Comparison of ENCODE assay signal across 10 cellular contexts in genomic region chr12:6364037-6364360, GRCh38. TPM values are rescaled to one million over a fixed set of nuclear protein-coding genes. Genes with fewer than 3 reads are reported as not detected.
A peak's percentile ranks its signal among the peaks of the same experiment; 100 is the strongest.
DNase-seq lines count a peak whose midpoint lies in the region; ATAC-seq, FAIRE-seq and TF ChIP-seq lines count a peak whose summit lies in the region.
"Had no signal": no experiment of that assay in that cellular context is flagged by ENCODE, and none has a peak within 500 bp of the region (broad histone marks: within the 10 kb centered on the region; RNA-seq: fewer than 3 reads in every experiment).

No MANE protein-coding gene starts in this region.

- in situ Hi-C loops in HepG2 (cut with HindIII; ENCODE audit: extremely low pct_ligation_motif_present, low pct_unique_long_range_greater_than_20kb), result no loop called here

- peak overlapping the region; percentile 83 for H3K4me2 ChIP-seq in HepG2 (ENCODE audit: low read depth, low read length)
- no peak overlapping the region for H3K4me2 ChIP-seq in Karpas-422 (ENCODE audit: low read depth, low read length, poor library complexity, severe bottlenecking)

- peak overlapping the region; percentile 76 to 97 (median 88) for H3K27ac ChIP-seq in body of pancreas
- H3K27ac ChIP-seq in HepG2 (ENCODE audit: extremely low read length, insufficient read depth, low read length), result peak overlapping the region; percentile 95
- H3K27ac ChIP-seq in thymus (ENCODE audit: low read depth), result peak overlapping the region; percentile 90
- no peak overlapping the region for H3K27ac ChIP-seq in Karpas-422 (ENCODE audit: low read length)

- no peak for TF ChIP-seq POLR2A in body of pancreas (IDR thresholded peaks at IDR 0.05)
- TF ChIP-seq POLR2A in HepG2 (IDR thresholded peaks at IDR 0.05; ENCODE audit: insufficient read depth in 1 of 2, low read depth in 2 of 2, low read length in 2 of 2), result no peak

- H3K9ac ChIP-seq in HepG2 (ENCODE audit: insufficient read depth, low read depth, low read length), result peak overlapping the region; percentile 79
- H3K9ac ChIP-seq in Karpas-422 (ENCODE audit: low read length), result no peak overlapping the region

- no peaks in the 10 kb centered on the region for H3K36me3 ChIP-seq in body of pancreas (replicated peaks in 1 of 2; ENCODE audit: insufficient read depth in 1 of 2, low read depth in 2 of 2)
- H3K36me3 ChIP-seq in HepG2 (replicated peaks in 1 of 2; ENCODE audit: control insufficient read depth in 1 of 2, insufficient read depth in 2 of 2, low read length in 2 of 2), result no peaks in the 10 kb centered on the region
- H3K36me3 ChIP-seq in thymus (ENCODE audit: control insufficient read depth, insufficient read depth), result no peaks in the 10 kb centered on the region
- H3K36me3 ChIP-seq in Karpas-422 (ENCODE audit: insufficient read depth, low read length), result no peaks in the 10 kb centered on the region

- ATAC-seq in body of pancreas (peak; percentile 3), HepG2 (no peak), HG03135 (IDR thresholded peaks at IDR 0.05; ENCODE audit: unreplicated experiment) (no peak)

- H3K4me3 ChIP-seq in body of pancreas (peak overlapping the region in 1 of 2 donors; percentile 62), HepG2 (replicated peaks in 1 of 3; ENCODE audit: insufficient read depth in 1 of 3, low read depth in 2 of 3, low read length in 3 of 3) (peak overlapping the region; percentile 74 to 83 (median 75)), thymus (ENCODE audit: low read length) (peak overlapping the region; percentile 66), Karpas-422 (ENCODE audit: low read length) (no peak overlapping the region)

- TF ChIP-seq EP300 in HepG2 (IDR thresholded peaks at IDR 0.05; ENCODE audit: low read depth in 2 of 2, low read length in 2 of 2) (no peak), HepG2 (CRISPR knock-in tag; IDR thresholded peaks at IDR 0.05; ENCODE audit: borderline replicate concordance) (no peak)

- no peak for FAIRE-seq in HepG2 (lab: Jason Lieb, UNC)

- no peak for TF ChIP-seq CTCF in body of pancreas (IDR thresholded peaks at IDR 0.05)
- no peak for TF ChIP-seq CTCF in HepG2 (CRISPR knock-in tag; IDR thresholded peaks at IDR 0.05)

- BruUV-seq in HepG2 (replicated peaks; lab: Mats Ljungman, UMichigan), result TSS peak; percentile 88

- no peak for TF ChIP-seq RAD21 in HepG2 (CRISPR knock-in tag; IDR thresholded peaks at IDR 0.05)

- WGBS in body of pancreas, 2 donors, result 13 to 18% methylated on average over 15 of the region's 15 CpGs
- 26% methylated on average over 4 of the region's 15 CpGs for WGBS in HepG2 (ENCODE audit: low lambda C conversion rate)
- 21% methylated on average over 15 of the region's 15 CpGs for WGBS in thymus

- no peak overlapping the region for H2AFZ ChIP-seq in HepG2 (ENCODE audit: low read length)
- no peak overlapping the region for H2AFZ ChIP-seq in Karpas-422 (ENCODE audit: low read length)

- H3K4me1 ChIP-seq in body of pancreas (peaks cover 13% of the 10 kb centered on the region), HepG2 (ENCODE audit: insufficient read depth, low read length) (peaks cover 63% of the 10 kb centered on the region), thymus (ENCODE audit: control insufficient read depth, insufficient read depth, low read length) (peaks cover 19% of the 10 kb centered on the region), Karpas-422 (ENCODE audit: low read length) (peaks cover 6% of the 10 kb centered on the region)

- CTCF ChIA-PET in HepG2 (lab: Yijun Ruan, JAX; ENCODE audit: low intra/inter-chr PET ratio, low total read pairs), result interaction anchor here (1.2 kb wide), 1 partner anchor 28 kb away, joined by 3 read pairs; no protein-coding TSS in a partner anchor

- H3K9me3 ChIP-seq in body of pancreas (no peaks in the 10 kb centered on the region), HepG2 (ENCODE audit: low read length) (no peaks in the 10 kb centered on the region), thymus (ENCODE audit: control insufficient read depth) (no peaks in the 10 kb centered on the region), Karpas-422 (ENCODE audit: low read length) (no peaks in the 10 kb centered on the region)

- intact Hi-C loops in body of pancreas (cut with DNase I) (no loop called here), HepG2 (cut with micrococcal nuclease; ENCODE audit: unreplicated experiment) (no loop called here)

- no peaks in the 10 kb centered on the region for H4K20me1 ChIP-seq in HepG2 (ENCODE audit: insufficient read depth, low read length)
- H4K20me1 ChIP-seq in Karpas-422 (ENCODE audit: insufficient read depth, low read depth, low read length), result no peaks in the 10 kb centered on the region

- H3K79me2 ChIP-seq in HepG2 (ENCODE audit: insufficient read depth, low read length), result no peaks in the 10 kb centered on the region
- H3K79me2 ChIP-seq in Karpas-422 (ENCODE audit: low read length), result no peaks in the 10 kb centered on the region

- POLR2A ChIA-PET in HepG2 (lab: Yijun Ruan, JAX), result interaction anchor here (0.6 to 3.8 kb wide), 14 partner anchors 8 to 178 kb away, joined by 3 to 220 read pairs (median 10); partner anchors contain the start of genes GAPDH, LTBR, SCNN1A and TNFRSF1A

- DNase-seq in DMS53 treated with DMSO at 0.1 percent for 48 hours (lab: John Stamatoyannopoulos, UW; ENCODE audit: unreplicated experiment) (peak; percentile 46), DMS53 (lab: John Stamatoyannopoulos, UW) (no peak), body of pancreas (no peak), HepG2 (ENCODE audit: low spot score) (no peak), Karpas-422 (no peak), NCI-H1694 treated with DMSO at 0.1 percent for 48 hours (lab: John Stamatoyannopoulos, UW) (no peak)
- DNase-seq: RPMI8226 had no signal

- H3K9me2 ChIP-seq in Karpas-422 (replicated peaks; ENCODE audit: insufficient read depth, low read length), result no peaks in the 10 kb centered on the region

- H3K27me3 ChIP-seq in body of pancreas, result no peaks in the 10 kb centered on the region
- H3K27me3 ChIP-seq in HepG2 (ENCODE audit: control insufficient read depth in 1 of 2, insufficient read depth in 2 of 2, low read length in 2 of 2), result no peaks in the 10 kb centered on the region
- no peaks in the 10 kb centered on the region for H3K27me3 ChIP-seq in thymus (ENCODE audit: control insufficient read depth, insufficient read depth)
- H3K27me3 ChIP-seq in Karpas-422 (ENCODE audit: low read length), result no peaks in the 10 kb centered on the region

RNA-seq across cellular contexts. Expression of gene SCNN1A, which starts 11.4 kb away (rescaled TPM):
- total RNA-seq in body of pancreas (100 to 1,000 TPM in 1 of 2 donors, 10 to 100 TPM in 1; 62.5 to 112 TPM), HepG2 (2016; rRNA removed; fragmentation: Illumina TruSeq; extraction: Trizol) (0.63 and 1.5 TPM in 2 replicates)
- total RNA-seq in HepG2 (2016; cell fraction: cytosol; rRNA removed; fragmentation: Illumina TruSeq; extraction: Trizol; ENCODE audit: low read depth), result 0.71 and 1.2 TPM in 2 replicates
- 0.71 and 1.6 TPM in 2 replicates for total RNA-seq in HepG2 (2016; cell fraction: insoluble cytoplasmic fraction; rRNA removed; fragmentation: Illumina TruSeq; extraction: Trizol)
- 0.72 and 0.87 TPM in 2 replicates for total RNA-seq in HepG2 (2016; cell fraction: membrane; rRNA removed; fragmentation: Illumina TruSeq; extraction: Trizol)
- 1.8 and 5.0 TPM in 2 replicates for total RNA-seq in HepG2 (2016; cell fraction: nucleus; rRNA removed; fragmentation: Illumina TruSeq; extraction: Trizol)
- polyA plus RNA-seq in HepG2 (2011; rRNA removed) (14.6 and 32.8 TPM in 2 replicates), thymus (28.9 TPM)
- polyA plus RNA-seq in HepG2 (2011; cell fraction: cytosol; rRNA removed), result 6.1 and 12.5 TPM in 2 replicates
- polyA plus RNA-seq in HepG2 (2011; cell fraction: nucleus; rRNA removed), result 24.9 and 39.4 TPM in 2 replicates
- polyA plus RNA-seq in HepG2 (2012), result 17.5 and 19.3 TPM in 2 replicates
- polyA plus RNA-seq in HepG2 (2016; cell fraction: cytosol; fragmentation: Illumina TruSeq; extraction: Trizol; ENCODE audit: low read depth), result 0.22 and 0.41 TPM in 2 replicates
- 1.0 and 1.6 TPM in 2 replicates for polyA plus RNA-seq in HepG2 (2016; cell fraction: insoluble cytoplasmic fraction; fragmentation: Illumina TruSeq; extraction: Trizol; ENCODE audit: low read depth)
- polyA plus RNA-seq in HepG2 (2016; cell fraction: membrane; fragmentation: Illumina TruSeq; extraction: Trizol; ENCODE audit: low read depth), result 0.66 and 1.1 TPM in 2 replicates
- 4.0 and 5.1 TPM in 2 replicates for polyA plus RNA-seq in HepG2 (2016; cell fraction: nucleus; fragmentation: Illumina TruSeq; extraction: Trizol; ENCODE audit: insufficient read depth, low read depth)
- 9.5 and 30.0 TPM in 2 replicates for polyA minus RNA-seq in HepG2 (2011; rRNA and poly(A)+ RNA removed; ENCODE audit: low replicate concordance)
- 5.9 and 14.3 TPM in 2 replicates for polyA minus RNA-seq in HepG2 (2011; cell fraction: cytosol; rRNA and poly(A)+ RNA removed)
- polyA minus RNA-seq in HepG2 (2011; cell fraction: nucleus; rRNA and poly(A)+ RNA removed), result 10.9 and 24.2 TPM in 2 replicates
- not detected in 2 replicates for total RNA-seq in Karpas-422 (2014; rRNA removed; shearing (Covaris generic); ENCODE audit: low replicate concordance)

RNA-seq across cellular contexts. Expression of gene LTBR, which starts 20.0 kb away (rescaled TPM):
- total RNA-seq in body of pancreas, result 100 to 1,000 TPM; 111 to 173 TPM
- 12.1 and 34.8 TPM in 2 replicates for total RNA-seq in HepG2 (2016; rRNA removed; fragmentation: Illumina TruSeq; extraction: Trizol)
- total RNA-seq in HepG2 (2016; cell fraction: cytosol; rRNA removed; fragmentation: Illumina TruSeq; extraction: Trizol; ENCODE audit: low read depth), result 24.4 and 24.5 TPM in 2 replicates
- total RNA-seq in HepG2 (2016; cell fraction: insoluble cytoplasmic fraction; rRNA removed; fragmentation: Illumina TruSeq; extraction: Trizol), result 11.6 and 40.0 TPM in 2 replicates
- total RNA-seq in HepG2 (2016; cell fraction: membrane; rRNA removed; fragmentation: Illumina TruSeq; extraction: Trizol), result 34.7 and 35.3 TPM in 2 replicates
- 39.7 and 43.6 TPM in 2 replicates for total RNA-seq in HepG2 (2016; cell fraction: nucleus; rRNA removed; fragmentation: Illumina TruSeq; extraction: Trizol)
- polyA plus RNA-seq in HepG2 (2011; rRNA removed), result 31.4 and 39.0 TPM in 2 replicates
- 23.7 and 29.3 TPM in 2 replicates for polyA plus RNA-seq in HepG2 (2011; cell fraction: cytosol; rRNA removed)
- 82.9 and 92.1 TPM in 2 replicates for polyA plus RNA-seq in HepG2 (2011; cell fraction: nucleus; rRNA removed)
- 25.8 and 37.8 TPM in 2 replicates for polyA plus RNA-seq in HepG2 (2012)
- polyA plus RNA-seq in HepG2 (2016; cell fraction: cytosol; fragmentation: Illumina TruSeq; extraction: Trizol; ENCODE audit: low read depth), result 19.3 and 21.0 TPM in 2 replicates
- polyA plus RNA-seq in HepG2 (2016; cell fraction: insoluble cytoplasmic fraction; fragmentation: Illumina TruSeq; extraction: Trizol; ENCODE audit: low read depth), result 16.0 and 16.4 TPM in 2 replicates
- 27.4 and 28.3 TPM in 2 replicates for polyA plus RNA-seq in HepG2 (2016; cell fraction: membrane; fragmentation: Illumina TruSeq; extraction: Trizol; ENCODE audit: low read depth)
- polyA plus RNA-seq in HepG2 (2016; cell fraction: nucleus; fragmentation: Illumina TruSeq; extraction: Trizol; ENCODE audit: insufficient read depth, low read depth), result 117 and 123 TPM in 2 replicates
- 16.2 and 29.7 TPM in 2 replicates for polyA minus RNA-seq in HepG2 (2011; rRNA and poly(A)+ RNA removed; ENCODE audit: low replicate concordance)
- polyA minus RNA-seq in HepG2 (2011; cell fraction: cytosol; rRNA and poly(A)+ RNA removed), result 11.5 and 14.0 TPM in 2 replicates
- polyA minus RNA-seq in HepG2 (2011; cell fraction: nucleus; rRNA and poly(A)+ RNA removed), result 22.4 and 34.2 TPM in 2 replicates
- polyA plus RNA-seq in thymus, result 33.3 TPM
- total RNA-seq in Karpas-422 (2014; rRNA removed; shearing (Covaris generic); ENCODE audit: low replicate concordance), result not detected in 2 replicates
- total RNA-seq: A172 had no signal

RNA-seq across cellular contexts. Expression of gene TNFRSF1A, which starts 22.1 kb away (rescaled TPM):
- 10 to 100 TPM; 54.5 to 92.0 TPM for total RNA-seq in body of pancreas
- total RNA-seq in HepG2 (2016; rRNA removed; fragmentation: Illumina TruSeq; extraction: Trizol), result 21.9 and 41.5 TPM in 2 replicates
- 16.3 and 18.0 TPM in 2 replicates for total RNA-seq in HepG2 (2016; cell fraction: cytosol; rRNA removed; fragmentation: Illumina TruSeq; extraction: Trizol; ENCODE audit: low read depth)
- 28.8 and 36.5 TPM in 2 replicates for total RNA-seq in HepG2 (2016; cell fraction: insoluble cytoplasmic fraction; rRNA removed; fragmentation: Illumina TruSeq; extraction: Trizol)
- 19.8 and 22.3 TPM in 2 replicates for total RNA-seq in HepG2 (2016; cell fraction: membrane; rRNA removed; fragmentation: Illumina TruSeq; extraction: Trizol)
- 36.8 and 40.7 TPM in 2 replicates for total RNA-seq in HepG2 (2016; cell fraction: nucleus; rRNA removed; fragmentation: Illumina TruSeq; extraction: Trizol)
- 41.4 and 61.2 TPM in 2 replicates for polyA plus RNA-seq in HepG2 (2011; rRNA removed)
- polyA plus RNA-seq in HepG2 (2011; cell fraction: cytosol; rRNA removed), result 53.0 and 53.4 TPM in 2 replicates
- polyA plus RNA-seq in HepG2 (2011; cell fraction: nucleus; rRNA removed), result 67.2 and 67.4 TPM in 2 replicates
- polyA plus RNA-seq in HepG2 (2012), result 40.9 and 56.2 TPM in 2 replicates
- polyA plus RNA-seq in HepG2 (2016; cell fraction: cytosol; fragmentation: Illumina TruSeq; extraction: Trizol; ENCODE audit: low read depth), result 5.2 and 6.8 TPM in 2 replicates
- 31.8 and 38.4 TPM in 2 replicates for polyA plus RNA-seq in HepG2 (2016; cell fraction: insoluble cytoplasmic fraction; fragmentation: Illumina TruSeq; extraction: Trizol; ENCODE audit: low read depth)
- polyA plus RNA-seq in HepG2 (2016; cell fraction: membrane; fragmentation: Illumina TruSeq; extraction: Trizol; ENCODE audit: low read depth), result 14.3 and 15.5 TPM in 2 replicates
- 75.7 and 99.5 TPM in 2 replicates for polyA plus RNA-seq in HepG2 (2016; cell fraction: nucleus; fragmentation: Illumina TruSeq; extraction: Trizol; ENCODE audit: insufficient read depth, low read depth)
- 88.8 and 131 TPM in 2 replicates for polyA minus RNA-seq in HepG2 (2011; rRNA and poly(A)+ RNA removed; ENCODE audit: low replicate concordance)
- polyA minus RNA-seq in HepG2 (2011; cell fraction: cytosol; rRNA and poly(A)+ RNA removed), result 52.9 and 68.3 TPM in 2 replicates
- polyA minus RNA-seq in HepG2 (2011; cell fraction: nucleus; rRNA and poly(A)+ RNA removed), result 54.3 and 80.4 TPM in 2 replicates
- polyA plus RNA-seq in thymus, result 61.6 TPM
- 0.72 TPM in 1 of 2 replicates, not detected in the other for total RNA-seq in Karpas-422 (2014; rRNA removed; shearing (Covaris generic); ENCODE audit: low replicate concordance)

RNA-seq across cellular contexts. Expression of gene PLEKHG6, which starts 53.5 kb away (rescaled TPM):
- total RNA-seq in body of pancreas (10 to 100 TPM in 1 of 2 donors, 1 to 10 TPM in 1; 7.0 to 16.2 TPM), HepG2 (2016; rRNA removed; fragmentation: Illumina TruSeq; extraction: Trizol) (13.1 and 18.9 TPM in 2 replicates)
- total RNA-seq in HepG2 (2016; cell fraction: cytosol; rRNA removed; fragmentation: Illumina TruSeq; extraction: Trizol; ENCODE audit: low read depth), result 11.1 and 14.7 TPM in 2 replicates
- 15.0 and 16.9 TPM in 2 replicates for total RNA-seq in HepG2 (2016; cell fraction: insoluble cytoplasmic fraction; rRNA removed; fragmentation: Illumina TruSeq; extraction: Trizol)
- 23.7 TPM in 2 replicates for total RNA-seq in HepG2 (2016; cell fraction: membrane; rRNA removed; fragmentation: Illumina TruSeq; extraction: Trizol)
- total RNA-seq in HepG2 (2016; cell fraction: nucleus; rRNA removed; fragmentation: Illumina TruSeq; extraction: Trizol), result 15.6 and 19.7 TPM in 2 replicates
- polyA plus RNA-seq in HepG2 (2011; rRNA removed) (17.0 and 26.8 TPM in 2 replicates), thymus (7.5 TPM)
- 12.8 and 29.8 TPM in 2 replicates for polyA plus RNA-seq in HepG2 (2011; cell fraction: cytosol; rRNA removed)
- 20.1 and 50.9 TPM in 2 replicates for polyA plus RNA-seq in HepG2 (2011; cell fraction: nucleus; rRNA removed)
- polyA plus RNA-seq in HepG2 (2012), result 16.4 and 22.2 TPM in 2 replicates
- polyA plus RNA-seq in HepG2 (2016; cell fraction: cytosol; fragmentation: Illumina TruSeq; extraction: Trizol; ENCODE audit: low read depth), result 16.0 and 16.1 TPM in 2 replicates
- 15.2 and 21.6 TPM in 2 replicates for polyA plus RNA-seq in HepG2 (2016; cell fraction: insoluble cytoplasmic fraction; fragmentation: Illumina TruSeq; extraction: Trizol; ENCODE audit: low read depth)
- 20.3 and 26.3 TPM in 2 replicates for polyA plus RNA-seq in HepG2 (2016; cell fraction: membrane; fragmentation: Illumina TruSeq; extraction: Trizol; ENCODE audit: low read depth)
- 28.0 and 30.9 TPM in 2 replicates for polyA plus RNA-seq in HepG2 (2016; cell fraction: nucleus; fragmentation: Illumina TruSeq; extraction: Trizol; ENCODE audit: insufficient read depth, low read depth)
- 0.70 and 23.3 TPM in 2 replicates for polyA minus RNA-seq in HepG2 (2011; rRNA and poly(A)+ RNA removed; ENCODE audit: low replicate concordance)
- polyA minus RNA-seq in HepG2 (2011; cell fraction: cytosol; rRNA and poly(A)+ RNA removed), result 8.8 and 12.8 TPM in 2 replicates
- polyA minus RNA-seq in HepG2 (2011; cell fraction: nucleus; rRNA and poly(A)+ RNA removed), result 13.3 and 16.5 TPM in 2 replicates
- not detected in 2 replicates for total RNA-seq in Karpas-422 (2014; rRNA removed; shearing (Covaris generic); ENCODE audit: low replicate concordance)
- total RNA-seq: A172 had no signal

Comparison
In these comparisons a context has a peak if more than half of its experiments do, and no peak if none do; other contexts are left out.
1. RNA of gene SCNN1A, which starts 11.4 kb away (total RNA-seq): 62.5 to 112 TPM in body of pancreas; 0.63 to 5.0 TPM in HepG2 and not detected in Karpas-422; every median in the first group is over 10 times any median in the second.
2. RNA of gene LTBR, which starts 20.0 kb away (total RNA-seq): 111 to 173 TPM in body of pancreas and 11.6 to 43.6 TPM in HepG2; not detected in Karpas-422; every median in the first group is over 10 times any median in the second.
3. RNA of gene TNFRSF1A, which starts 22.1 kb away (total RNA-seq): 54.5 to 92.0 TPM in body of pancreas and 16.3 to 41.5 TPM in HepG2; 0.72 TPM in Karpas-422; every median in the first group is over 10 times any median in the second.